Comparison of ENCODE assay signal across 7 cellular contexts in the genomic region with DNA sequence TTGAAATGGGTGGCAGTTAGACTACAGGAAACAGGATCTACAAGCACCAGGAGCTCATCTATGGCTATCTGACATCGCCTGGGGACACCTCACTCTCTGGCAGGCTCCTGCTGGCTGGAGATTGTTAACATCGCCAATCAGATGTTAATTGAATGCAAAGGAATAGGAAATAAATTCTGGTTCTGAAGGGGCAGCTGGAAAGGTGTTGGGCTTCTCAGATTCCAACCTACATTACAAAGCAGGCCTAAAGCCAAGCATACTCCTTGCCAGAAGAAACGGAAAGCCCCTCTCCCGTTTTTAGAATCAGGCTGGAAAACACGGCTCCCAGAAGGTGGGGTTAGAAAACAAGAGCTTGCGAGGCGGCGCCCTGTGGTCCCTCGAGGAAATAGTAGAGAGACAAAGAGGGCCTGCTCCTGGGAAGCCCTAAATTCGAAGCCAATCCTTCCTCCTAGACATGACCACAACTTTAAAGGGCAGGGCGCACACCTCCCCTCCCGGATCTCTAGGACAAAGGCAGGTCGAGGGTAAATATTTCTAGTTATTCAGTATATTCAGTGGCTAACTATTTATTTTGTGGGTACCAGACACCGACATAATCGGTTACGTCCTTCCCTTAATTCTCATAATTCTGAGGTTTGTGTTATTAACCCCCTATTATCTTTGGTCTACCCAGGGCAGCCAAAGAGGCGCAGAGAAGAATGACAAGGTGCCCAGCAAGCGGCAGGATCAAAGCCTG.
DNase-seq lines count a peak whose midpoint lies in the region; ATAC-seq lines count a peak whose summit lies in the region.

No MANE protein-coding gene starts in this region.

- peak; percentile 6 for ATAC-seq in GM18907 (IDR thresholded peaks at IDR 0.05; ENCODE audit: unreplicated experiment)
- ATAC-seq in GM18873 (IDR thresholded peaks at IDR 0.05; ENCODE audit: low FRiP score, unreplicated experiment) = no peak
- no peak for ATAC-seq in HG02852 (IDR thresholded peaks at IDR 0.05; ENCODE audit: unreplicated experiment)

- H3K27ac ChIP-seq in muscle layer of colon (ENCODE audit: low read depth, low read length) = no peak overlapping the region

- peak overlapping the region; percentile 73 to 83 for H3K4me3 ChIP-seq in muscle layer of colon (ENCODE audit: low read depth in 1 of 2, low read length in 2 of 2)

- no peaks in the 10 kb centered on the region for H3K9me3 ChIP-seq in muscle layer of colon (ENCODE audit: low read length)

- H3K9ac ChIP-seq in muscle layer of colon (ENCODE audit: low read length) = no peak overlapping the region

- H3K4me1 ChIP-seq in muscle layer of colon (ENCODE audit: insufficient read depth, low read length) = peaks cover 13% of the 10 kb centered on the region

- no peaks in the 10 kb centered on the region for H3K27me3 ChIP-seq in muscle layer of colon (ENCODE audit: control insufficient read depth in 1 of 2, insufficient read depth in 2 of 2, low read length in 2 of 2)

- peak; percentile 56 for DNase-seq in NCI-H1436 (lab: John Stamatoyannopoulos, UW)
- DNase-seq in astrocyte of the hippocampus (ENCODE audit: low read depth, low spot score) = peak; percentile 24
- DNase-seq in NCI-H524 treated with DMSO at 0.1 percent for 48 hours (lab: John Stamatoyannopoulos, UW) = no peak

- no peaks in the 10 kb centered on the region for H3K36me3 ChIP-seq in muscle layer of colon (ENCODE audit: insufficient read depth, low read length)
